Comparison of ENCODE assay signal across 8 cellular contexts in the genomic region with DNA sequence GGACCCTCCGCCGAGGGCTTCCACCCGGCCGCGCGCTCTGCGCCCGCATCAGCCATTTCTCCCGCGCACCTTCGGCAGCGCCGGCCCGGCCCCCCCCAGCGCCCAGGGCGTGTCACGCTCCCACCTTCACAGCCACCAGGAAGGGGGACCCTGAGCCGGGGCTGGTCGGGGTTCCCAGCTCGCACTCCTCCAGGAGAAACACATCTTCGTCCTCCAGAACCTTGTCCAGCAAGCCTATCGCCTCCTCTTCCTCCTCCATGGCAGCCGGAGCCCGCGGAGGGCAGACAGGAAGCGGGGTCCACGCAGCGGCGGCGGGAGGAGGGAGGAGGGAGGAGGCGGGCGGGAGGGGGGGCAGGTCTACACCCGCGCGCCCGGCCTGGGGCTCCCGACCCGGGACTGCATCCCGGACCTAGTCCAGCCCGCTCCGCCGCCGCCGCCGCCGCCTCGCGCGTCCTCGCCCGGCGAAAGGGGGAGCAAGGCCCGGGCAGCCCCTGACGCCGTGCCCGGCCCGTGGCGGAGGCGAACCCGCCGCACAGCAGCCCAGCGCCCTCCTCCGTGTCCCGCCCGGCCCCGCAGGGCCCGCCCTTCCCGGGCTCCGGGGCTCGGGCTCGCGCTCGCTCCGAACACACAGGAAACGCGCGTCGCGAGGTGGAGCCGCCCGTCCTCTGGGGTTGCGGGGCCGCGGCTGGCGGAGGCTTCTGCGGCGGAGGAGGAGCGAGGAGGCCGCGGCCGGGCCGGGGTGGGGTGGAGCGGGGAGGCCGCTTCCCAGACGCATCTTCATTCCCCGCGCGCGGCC.
DNase-seq lines count a peak whose midpoint lies in the region; ATAC-seq, FAIRE-seq and TF ChIP-seq lines count a peak whose summit lies in the region.

No MANE protein-coding gene starts in this region.

- H4K20me1 ChIP-seq in GM12878 (ENCODE audit: control insufficient read depth, insufficient read depth): no peaks in the 10 kb centered on the region

- H3K4me2 ChIP-seq in GM12878 (ENCODE audit: control insufficient read depth, insufficient read depth): peak overlapping the region; percentile 89

- in situ Hi-C loops in GM12878 (cut with MboI): no loop called here

- peak overlapping the region; percentile 56 for H3K9ac ChIP-seq in GM12878 (ENCODE audit: control insufficient read depth, insufficient read depth, low read length)

- no peaks in the 10 kb centered on the region; a peak in 1 of 4 replicates for H3K36me3 ChIP-seq in GM12878 (ENCODE audit: control insufficient read depth in 2 of 2, insufficient read depth in 2 of 2, low read length in 1 of 2)

- H3K9me3 ChIP-seq in GM12878 (replicated peaks; ENCODE audit: control insufficient read depth, insufficient read depth, low read length): no peaks in the 10 kb centered on the region

- peak overlapping the region; percentile 58; the same call in 1 of the 2 replicates for H3K27ac ChIP-seq in GM12878 (ENCODE audit: control insufficient read depth, insufficient read depth)

- no peak for FAIRE-seq in GM12878 (lab: Jason Lieb, UNC)

- peaks cover 25% of the 10 kb centered on the region for H3K4me1 ChIP-seq in GM12878 (ENCODE audit: control insufficient read depth, insufficient read depth, low read length)

- WGBS in GM12878 (ENCODE audit: insufficient coverage, insufficient replicate concordance, low lambda C conversion rate, missing lambda C conversion rate): 4% methylated on average over 44 of the region's 99 CpGs

- no TSS peak for BruUV-seq in GM12878 (replicated peaks; lab: Mats Ljungman, UMichigan)

- H3K27me3 ChIP-seq in GM12878 (replicated peaks in 1 of 2; ENCODE audit: control insufficient read depth in 2 of 2, insufficient read depth in 2 of 2, low read length in 1 of 2): no peaks in the 10 kb centered on the region

- peak; percentile 55; the same call in 1 of the 2 replicates for TF ChIP-seq POLR2A in GM12878 (IDR thresholded peaks at IDR 0.05; ENCODE audit: low read depth, low read length)

- RAD21 ChIA-PET in GM12878 (lab: Charles Lee; ENCODE audit: unreplicated experiment): no interaction called here

- ATAC-seq in HG03066 (IDR thresholded peaks at IDR 0.05; ENCODE audit: low read depth, unreplicated experiment): peak; percentile 44
- ATAC-seq in GM12878: peak; percentile 75
- ATAC-seq in HG02840 (IDR thresholded peaks at IDR 0.05; ENCODE audit: low FRiP score, unreplicated experiment): no peak

- H3K79me2 ChIP-seq in GM12878 (ENCODE audit: control insufficient read depth, insufficient read depth, low read length): peaks cover 30% of the 10 kb centered on the region

- peak overlapping the region; percentile 95 for H3K4me3 ChIP-seq in GM12878

- DNase-seq in EL (peak; percentile 64), T-helper 9 cell (peak; percentile 62), GM12878 (ENCODE audit: low read depth, low spot score) (no peak), iPS-NIHi11 (ENCODE audit: low spot score) (peak; percentile 62), Kasumi-1 (lab: John Stamatoyannopoulos, UW) (no peak)
- peak; percentile 26 to 57 (median 34) for DNase-seq in stimulated activated CD4-positive, alpha-beta T cell treated with anti-CD3 and anti-CD28 coated beads, Interleukin-12 subunit alpha, Interleukin-12 subunit beta, amount 100 ng/mL, for 48 hours (ENCODE audit: low read depth in 2 of 3, low spot score in 1 of 3)

- TF ChIP-seq CTCF in GM12878 (IDR thresholded peaks at IDR 0.05 in 2 of 3, conservative IDR thresholded peaks at IDR 0.05 in 1 of 3; ENCODE audit: control insufficient read depth in 2 of 3, extremely low read depth in 1 of 3, insufficient read depth in 1 of 3, low read depth in 3 of 3, low read length in 3 of 3): no peak

- H2AFZ ChIP-seq in GM12878 (ENCODE audit: control insufficient read depth, low read depth, low read length): peak overlapping the region; percentile 51

- SMC1A ChIA-PET in GM12878 (lab: Charles Lee; ENCODE audit: uncharacterized antibody, unreplicated experiment): no interaction called here

- no peak for TF ChIP-seq RAD21 in GM12878 (IDR thresholded peaks at IDR 0.05; ENCODE audit: insufficient read depth, low read depth, low read length)

- CTCF ChIA-PET in GM12878 (lab: Yijun Ruan, JAX): interaction anchor here (0.8 to 0.9 kb wide), 2 partner anchors 53 to 78 kb away, joined by 3 read pairs; no protein-coding TSS in a partner anchor

- intact Hi-C loops in GM12878 (cut with micrococcal nuclease; ENCODE audit: unreplicated experiment): no loop called here

- POLR2A ChIA-PET in GM12878 (lab: Charles Lee): no interaction called here

- no peak for TF ChIP-seq EP300 in GM12878 (IDR thresholded peaks at IDR 0.05; ENCODE audit: borderline replicate concordance in 1 of 2, control insufficient read depth in 1 of 2, low read depth in 2 of 2, low read length in 2 of 2)

TF ChIP-seq in GM12878, 131 proteins besides CTCF, POLR2A, EP300 and RAD21 (continues in another document):
- TF ChIP-seq, protein P1, sequence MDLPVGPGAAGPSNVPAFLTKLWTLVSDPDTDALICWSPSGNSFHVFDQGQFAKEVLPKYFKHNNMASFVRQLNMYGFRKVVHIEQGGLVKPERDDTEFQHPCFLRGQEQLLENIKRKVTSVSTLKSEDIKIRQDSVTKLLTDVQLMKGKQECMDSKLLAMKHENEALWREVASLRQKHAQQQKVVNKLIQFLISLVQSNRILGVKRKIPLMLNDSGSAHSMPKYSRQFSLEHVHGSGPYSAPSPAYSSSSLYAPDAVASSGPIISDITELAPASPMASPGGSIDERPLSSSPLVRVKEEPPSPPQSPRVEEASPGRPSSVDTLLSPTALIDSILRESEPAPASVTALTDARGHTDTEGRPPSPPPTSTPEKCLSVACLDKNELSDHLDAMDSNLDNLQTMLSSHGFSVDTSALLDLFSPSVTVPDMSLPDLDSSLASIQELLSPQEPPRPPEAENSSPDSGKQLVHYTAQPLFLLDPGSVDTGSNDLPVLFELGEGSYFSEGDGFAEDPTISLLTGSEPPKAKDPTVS (IDR thresholded peaks at IDR 0.05; ENCODE audit: low read depth, low read length): no peak
- TF ChIP-seq FOXK2 (IDR thresholded peaks at IDR 0.05): no peak
- TF ChIP-seq, protein P2, sequence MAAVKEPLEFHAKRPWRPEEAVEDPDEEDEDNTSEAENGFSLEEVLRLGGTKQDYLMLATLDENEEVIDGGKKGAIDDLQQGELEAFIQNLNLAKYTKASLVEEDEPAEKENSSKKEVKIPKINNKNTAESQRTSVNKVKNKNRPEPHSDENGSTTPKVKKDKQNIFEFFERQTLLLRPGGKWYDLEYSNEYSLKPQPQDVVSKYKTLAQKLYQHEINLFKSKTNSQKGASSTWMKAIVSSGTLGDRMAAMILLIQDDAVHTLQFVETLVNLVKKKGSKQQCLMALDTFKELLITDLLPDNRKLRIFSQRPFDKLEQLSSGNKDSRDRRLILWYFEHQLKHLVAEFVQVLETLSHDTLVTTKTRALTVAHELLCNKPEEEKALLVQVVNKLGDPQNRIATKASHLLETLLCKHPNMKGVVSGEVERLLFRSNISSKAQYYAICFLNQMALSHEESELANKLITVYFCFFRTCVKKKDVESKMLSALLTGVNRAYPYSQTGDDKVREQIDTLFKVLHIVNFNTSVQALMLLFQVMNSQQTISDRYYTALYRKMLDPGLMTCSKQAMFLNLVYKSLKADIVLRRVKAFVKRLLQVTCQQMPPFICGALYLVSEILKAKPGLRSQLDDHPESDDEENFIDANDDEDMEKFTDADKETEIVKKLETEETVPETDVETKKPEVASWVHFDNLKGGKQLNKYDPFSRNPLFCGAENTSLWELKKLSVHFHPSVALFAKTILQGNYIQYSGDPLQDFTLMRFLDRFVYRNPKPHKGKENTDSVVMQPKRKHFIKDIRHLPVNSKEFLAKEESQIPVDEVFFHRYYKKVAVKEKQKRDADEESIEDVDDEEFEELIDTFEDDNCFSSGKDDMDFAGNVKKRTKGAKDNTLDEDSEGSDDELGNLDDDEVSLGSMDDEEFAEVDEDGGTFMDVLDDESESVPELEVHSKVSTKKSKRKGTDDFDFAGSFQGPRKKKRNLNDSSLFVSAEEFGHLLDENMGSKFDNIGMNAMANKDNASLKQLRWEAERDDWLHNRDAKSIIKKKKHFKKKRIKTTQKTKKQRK (IDR thresholded peaks at IDR 0.05; ENCODE audit: low read depth, low read length): no peak
- TF ChIP-seq CBFB (IDR thresholded peaks at IDR 0.05; ENCODE audit: low read depth): no peak
- no peak for TF ChIP-seq POLR2AphosphoS5 (IDR thresholded peaks at IDR 0.05; ENCODE audit: low read length)
- TF ChIP-seq CEBPB (IDR thresholded peaks at IDR 0.05; ENCODE audit: borderline replicate concordance in 1 of 2, low read depth in 2 of 2, low read length in 2 of 2): no peak
- no peak for TF ChIP-seq FOXM1 (IDR thresholded peaks at IDR 0.05; ENCODE audit: low read depth, low read length)
- TF ChIP-seq, protein P3, sequence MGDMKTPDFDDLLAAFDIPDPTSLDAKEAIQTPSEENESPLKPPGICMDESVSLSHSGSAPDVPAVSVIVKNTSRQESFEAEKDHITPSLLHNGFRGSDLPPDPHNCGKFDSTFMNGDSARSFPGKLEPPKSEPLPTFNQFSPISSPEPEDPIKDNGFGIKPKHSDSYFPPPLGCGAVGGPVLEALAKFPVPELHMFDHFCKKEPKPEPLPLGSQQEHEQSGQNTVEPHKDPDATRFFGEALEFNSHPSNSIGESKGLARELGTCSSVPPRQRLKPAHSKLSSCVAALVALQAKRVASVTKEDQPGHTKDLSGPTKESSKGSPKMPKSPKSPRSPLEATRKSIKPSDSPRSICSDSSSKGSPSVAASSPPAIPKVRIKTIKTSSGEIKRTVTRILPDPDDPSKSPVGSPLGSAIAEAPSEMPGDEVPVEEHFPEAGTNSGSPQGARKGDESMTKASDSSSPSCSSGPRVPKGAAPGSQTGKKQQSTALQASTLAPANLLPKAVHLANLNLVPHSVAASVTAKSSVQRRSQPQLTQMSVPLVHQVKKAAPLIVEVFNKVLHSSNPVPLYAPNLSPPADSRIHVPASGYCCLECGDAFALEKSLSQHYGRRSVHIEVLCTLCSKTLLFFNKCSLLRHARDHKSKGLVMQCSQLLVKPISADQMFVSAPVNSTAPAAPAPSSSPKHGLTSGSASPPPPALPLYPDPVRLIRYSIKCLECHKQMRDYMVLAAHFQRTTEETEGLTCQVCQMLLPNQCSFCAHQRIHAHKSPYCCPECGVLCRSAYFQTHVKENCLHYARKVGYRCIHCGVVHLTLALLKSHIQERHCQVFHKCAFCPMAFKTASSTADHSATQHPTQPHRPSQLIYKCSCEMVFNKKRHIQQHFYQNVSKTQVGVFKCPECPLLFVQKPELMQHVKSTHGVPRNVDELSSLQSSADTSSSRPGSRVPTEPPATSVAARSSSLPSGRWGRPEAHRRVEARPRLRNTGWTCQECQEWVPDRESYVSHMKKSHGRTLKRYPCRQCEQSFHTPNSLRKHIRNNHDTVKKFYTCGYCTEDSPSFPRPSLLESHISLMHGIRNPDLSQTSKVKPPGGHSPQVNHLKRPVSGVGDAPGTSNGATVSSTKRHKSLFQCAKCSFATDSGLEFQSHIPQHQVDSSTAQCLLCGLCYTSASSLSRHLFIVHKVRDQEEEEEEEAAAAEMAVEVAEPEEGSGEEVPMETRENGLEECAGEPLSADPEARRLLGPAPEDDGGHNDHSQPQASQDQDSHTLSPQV (IDR thresholded peaks at IDR 0.05): no peak
- no peak for TF ChIP-seq MYB (IDR thresholded peaks at IDR 0.05; ENCODE audit: borderline replicate concordance, low read depth, low read length)
- no peak for TF ChIP-seq EGR1 (IDR thresholded peaks at IDR 0.05; ENCODE audit: borderline replicate concordance in 1 of 2, low read depth in 2 of 2, low read length in 2 of 2)

Comparison
In these comparisons a context has a peak if more than half of its experiments do, and no peak if none do; other contexts are left out.
1. DNase-seq: peak in EL (single experiment), T-helper 9 cell (single experiment), iPS-NIHi11 (single experiment) and stimulated activated CD4-positive, alpha-beta T cell treated with anti-CD3 and anti-CD28 coated beads, Interleukin-12 subunit alpha, Interleukin-12 subunit beta, amount 100 ng/mL, for 48 hours (3 of 3); none in GM12878 (single experiment) and Kasumi-1 (0 of 2).